Comparison of ENCODE assay signal across 11 cellular contexts in genomic region chr12:95182868-95183415, GRCh38. TPM values are rescaled to one million over a fixed set of nuclear protein-coding genes. Genes with fewer than 3 reads are reported as not detected.
DNase-seq lines count a peak whose midpoint lies in the region; ATAC-seq and TF ChIP-seq lines count a peak whose summit lies in the region.
"Had no signal": no experiment of that assay in that cellular context is flagged by ENCODE, and none has a peak within 500 bp of the region (broad histone marks: within the 10 kb centered on the region; RNA-seq: fewer than 3 reads in every experiment).

No MANE protein-coding gene starts in this region.

- H3K27ac ChIP-seq in foreskin keratinocyte: peak overlapping the region; percentile 78

- DNase-seq in AG09309 (ENCODE audit: low read depth): peak; percentile 75
- peak; percentile 22 to 27 for DNase-seq in SW 1271 (lab: John Stamatoyannopoulos, UW)
- peak; percentile 65 to 92 for DNase-seq in foreskin keratinocyte
- no peak for DNase-seq in stimulated activated naive CD4-positive, alpha-beta T cell treated with Interleukin-2 at 50 U/mL for 16 hours (lab: John Stamatoyannopoulos, UW)
- no peak for DNase-seq in posterior vena cava (ENCODE audit: low spot score)
- DNase-seq in 8988T: no peak
- no peak for DNase-seq in NCI-H146 (lab: John Stamatoyannopoulos, UW)
- DNase-seq: activated CD4-positive, alpha-beta T cell treated with anti-CD3 and anti-CD28 coated beads for 4 hours; nucleus accumbens; substantia nigra had no signal

- ATAC-seq in GM19455 (IDR thresholded peaks at IDR 0.05; ENCODE audit: unreplicated experiment) (peak; percentile 52), foreskin keratinocyte (peak; percentile 90)

- intact Hi-C loops in posterior vena cava (cut with DNase I): no loop called here

- no peak for TF ChIP-seq CTCF in AG09309 (IDR thresholded peaks at IDR 0.05; ENCODE audit: control insufficient read depth, insufficient read depth, low read depth, low read length, missing control alignments)
- TF ChIP-seq CTCF in foreskin keratinocyte (conservative IDR thresholded peaks at IDR 0.05): no peak

- H3K4me1 ChIP-seq in foreskin keratinocyte: peaks cover 25% of the 10 kb centered on the region

- H3K4me3 ChIP-seq in AG09309 (ENCODE audit: control insufficient read depth, low read depth, low read length): no peak overlapping the region

- no peaks in the 10 kb centered on the region for H3K27me3 ChIP-seq in foreskin keratinocyte

RNA-seq across cellular contexts. Expression of gene FGD6, which starts 34.3 kb away (rescaled TPM):
- total RNA-seq in foreskin keratinocyte: 55.8 and 65.5 TPM in 2 replicates
- 8.6 and 9.3 TPM in 2 replicates for polyA plus RNA-seq in foreskin keratinocyte
- total RNA-seq in posterior vena cava: 10 to 100 TPM in 1 of 2 donors, 1 to 10 TPM in 1; 7.4 to 11.4 TPM

RNA-seq across cellular contexts. Expression of gene VEZT, which starts 34.7 kb away (rescaled TPM):
- total RNA-seq in foreskin keratinocyte (88.2 and 106 TPM in 2 replicates), posterior vena cava (10 to 100 TPM; 58.7 to 76.6 TPM)
- 37.5 and 40.4 TPM in 2 replicates for polyA plus RNA-seq in foreskin keratinocyte

Comparison
In these comparisons a context has a peak if more than half of its experiments do, and no peak if none do; other contexts are left out.
1. DNase-seq: peak in AG09309 (single experiment), SW 1271 (2 of 2) and foreskin keratinocyte (2 of 2); none in stimulated activated naive CD4-positive, alpha-beta T cell treated with Interleukin-2 at 50 U/mL for 16 hours (single experiment), posterior vena cava (single experiment), 8988T (single experiment) and NCI-H146 (single experiment).